In genomic region chr2:219495531-219496122, GRCh38 we compare ENCODE assay signal across 8 cellular contexts.
DNase-seq lines count a peak whose midpoint lies in the region; ATAC-seq and TF ChIP-seq lines count a peak whose summit lies in the region.

No MANE protein-coding gene starts in this region.

- H3K36me3 ChIP-seq in OCI-LY1 (ENCODE audit: insufficient read depth, low read length), result no peaks in the 10 kb centered on the region
- no peaks in the 10 kb centered on the region for H3K36me3 ChIP-seq in parathyroid adenoma (ENCODE audit: control insufficient read depth, insufficient read depth, low read length)

- no peaks in the 10 kb centered on the region for H3K36me3 Mint-ChIP-seq in stimulated activated memory B cell treated with anti-CD40 and anti-IgM and Interleukin-4, amounts not matched to agents 10 μg/mL and 1 μg/mL and 100 μg/mL, for 72 hours

- H3K4me1 ChIP-seq in OCI-LY1 (ENCODE audit: insufficient read depth, low read length, severe bottlenecking) (peaks cover 22% of the 10 kb centered on the region), parathyroid adenoma (peaks cover 13% of the 10 kb centered on the region)

- no peak overlapping the region for H3K4me3 Mint-ChIP-seq in stimulated activated memory B cell treated with anti-CD40 and anti-IgM and Interleukin-4, amounts not matched to agents 10 μg/mL and 1 μg/mL and 100 μg/mL, for 72 hours

- no peak overlapping the region for H3K4me3 ChIP-seq in OCI-LY1 (ENCODE audit: low read depth, low read length, poor library complexity, severe bottlenecking)
- H3K4me3 ChIP-seq in fibroblast of pulmonary artery (replicated peaks; ENCODE audit: low read depth, low read length), result no peak overlapping the region
- H3K4me3 ChIP-seq in parathyroid adenoma (ENCODE audit: low read depth, low read length), result no peak overlapping the region

- TF ChIP-seq CTCF in OCI-LY1 (IDR thresholded peaks at IDR 0.05; ENCODE audit: low read length) (peak; percentile 68), fibroblast of pulmonary artery (IDR thresholded peaks at IDR 0.05; ENCODE audit: low read length, missing control alignments) (peak; percentile 64), parathyroid adenoma (IDR thresholded peaks at IDR 0.05) (peak; percentile 59)

- H3K4me2 ChIP-seq in OCI-LY1 (ENCODE audit: low read length), result no peak overlapping the region; the same call in 1 of the 2 replicates
- no peak overlapping the region for H3K4me2 ChIP-seq in parathyroid adenoma (ENCODE audit: low read length)

- H2AFZ ChIP-seq in OCI-LY1 (ENCODE audit: low read length), result no peak overlapping the region
- peak overlapping the region; percentile 22 for H2AFZ ChIP-seq in parathyroid adenoma

- no peaks in the 10 kb centered on the region for H3F3A ChIP-seq in OCI-LY1 (ENCODE audit: insufficient read depth, low read length)

- H3K27me3 ChIP-seq in OCI-LY1 (ENCODE audit: insufficient read depth, low read length) (0 out of 2 replicates have a peak, but pooled peaks cover 5% of the 10 kb centered on the region), parathyroid adenoma (ENCODE audit: control insufficient read depth, insufficient read depth, low read length) (no peaks in the 10 kb centered on the region)

- H3K27ac ChIP-seq in OCI-LY1 (ENCODE audit: low read depth, low read length, poor library complexity, severe bottlenecking) (no peak overlapping the region), parathyroid adenoma (no peak overlapping the region)

- ATAC-seq in HG02981 (IDR thresholded peaks at IDR 0.05; ENCODE audit: unreplicated experiment) (peak; percentile 16), HG02759 (IDR thresholded peaks at IDR 0.05; ENCODE audit: unreplicated experiment) (no peak)
- no peak for ATAC-seq in stimulated activated memory B cell treated with anti-CD40 and anti-IgM and Interleukin-4, amounts not matched to agents 10 μg/mL and 1 μg/mL and 100 μg/mL, for 72 hours

- H3K9me3 ChIP-seq in OCI-LY1 (ENCODE audit: low read length) (no peaks in the 10 kb centered on the region), parathyroid adenoma (ENCODE audit: control insufficient read depth, low read length) (no peaks in the 10 kb centered on the region)

- H3K79me2 ChIP-seq in OCI-LY1 (ENCODE audit: insufficient read depth, low read length) (no peaks in the 10 kb centered on the region), parathyroid adenoma (no peaks in the 10 kb centered on the region)

- no peaks in the 10 kb centered on the region for H3K9me2 ChIP-seq in OCI-LY1 (ENCODE audit: low read depth, low read length)

- H3K9me3 Mint-ChIP-seq in stimulated activated memory B cell treated with anti-CD40 and anti-IgM and Interleukin-4, amounts not matched to agents 10 μg/mL and 1 μg/mL and 100 μg/mL, for 72 hours, result no peaks in the 10 kb centered on the region

- H3K9ac ChIP-seq in OCI-LY1 (ENCODE audit: low read length) (no peak overlapping the region; the same call in 1 of the 2 replicates), parathyroid adenoma (no peak overlapping the region)

- H3K27me3 Mint-ChIP-seq in stimulated activated memory B cell treated with anti-CD40 and anti-IgM and Interleukin-4, amounts not matched to agents 10 μg/mL and 1 μg/mL and 100 μg/mL, for 72 hours, result peaks cover 70% of the 10 kb centered on the region

- peak; percentile 18 for DNase-seq in DMS153 treated with DMSO at 0.1 percent for 48 hours (lab: John Stamatoyannopoulos, UW; ENCODE audit: unreplicated experiment)
- peak; percentile 31 for DNase-seq in activated T-cell treated with anti-CD3 and anti-CD28 coated beads for 4 hours
- DNase-seq in fibroblast of pulmonary artery (ENCODE audit: low read depth), result peak; percentile 74

- H3K4me1 Mint-ChIP-seq in stimulated activated memory B cell treated with anti-CD40 and anti-IgM and Interleukin-4, amounts not matched to agents 10 μg/mL and 1 μg/mL and 100 μg/mL, for 72 hours, result peaks cover 32% of the 10 kb centered on the region

- no peak overlapping the region for H3K27ac Mint-ChIP-seq in stimulated activated memory B cell treated with anti-CD40 and anti-IgM and Interleukin-4, amounts not matched to agents 10 μg/mL and 1 μg/mL and 100 μg/mL, for 72 hours

- H4K20me1 ChIP-seq in OCI-LY1 (ENCODE audit: insufficient read depth, low read length), result no peaks in the 10 kb centered on the region

Comparison
In these comparisons a context has a peak if more than half of its experiments do, and no peak if none do; other contexts are left out.
1. DNase-seq: peak in every context shown above with its lines; median percentile 74 in fibroblast of pulmonary artery; 31 in activated T-cell treated with anti-CD3 and anti-CD28 coated beads for 4 hours; 18 in DMS153 treated with DMSO at 0.1 percent for 48 hours.